1 cellular context compared by ENCODE assay signal in the genomic region with DNA sequence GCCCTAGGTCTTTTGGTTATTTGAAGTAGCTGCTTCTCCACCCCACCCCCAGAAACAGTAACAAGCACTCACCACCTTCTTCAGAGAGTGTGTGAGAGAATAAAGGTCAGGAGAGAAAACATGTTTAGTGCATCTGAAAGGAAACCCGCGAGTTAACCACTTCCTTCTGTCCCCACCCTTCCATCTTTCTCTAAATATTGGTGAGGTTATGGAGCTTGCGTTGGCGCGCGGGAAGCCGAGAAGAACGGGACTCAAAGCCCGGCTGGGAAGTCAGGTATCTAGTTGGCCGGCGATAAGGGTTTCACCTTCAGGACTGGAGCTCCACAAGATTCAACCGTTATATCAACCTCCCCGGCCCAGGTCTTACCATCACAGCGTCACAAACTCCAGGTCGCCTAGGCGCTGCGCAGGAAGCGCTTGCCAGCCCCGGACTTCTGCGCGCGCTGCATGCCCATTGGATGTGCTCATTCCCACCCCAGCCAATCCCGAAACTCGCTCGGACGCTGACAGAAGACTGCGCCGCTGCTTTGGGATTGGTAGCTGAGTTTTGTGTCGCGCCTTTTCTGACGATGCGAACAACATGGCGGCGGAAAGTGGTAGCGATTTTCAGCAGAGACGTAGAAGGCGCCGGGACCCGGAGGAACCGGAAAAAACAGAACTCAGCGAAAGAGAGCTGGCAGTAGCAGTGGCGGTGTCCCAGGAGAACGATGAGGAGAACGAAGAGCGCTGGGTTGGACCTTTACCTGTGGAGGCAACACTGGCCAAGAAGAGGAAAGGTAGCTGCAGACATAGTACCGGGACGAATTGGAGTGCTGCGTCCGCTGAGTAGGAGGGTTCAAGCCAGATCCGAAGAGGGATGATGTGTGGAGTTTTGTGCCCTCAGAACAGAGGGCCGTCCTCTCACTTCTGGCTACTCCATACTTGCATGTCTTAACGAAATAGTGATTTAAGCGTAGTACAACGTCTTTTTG.
TF ChIP-seq lines count a peak whose summit lies in the region.

A gene with protein sequence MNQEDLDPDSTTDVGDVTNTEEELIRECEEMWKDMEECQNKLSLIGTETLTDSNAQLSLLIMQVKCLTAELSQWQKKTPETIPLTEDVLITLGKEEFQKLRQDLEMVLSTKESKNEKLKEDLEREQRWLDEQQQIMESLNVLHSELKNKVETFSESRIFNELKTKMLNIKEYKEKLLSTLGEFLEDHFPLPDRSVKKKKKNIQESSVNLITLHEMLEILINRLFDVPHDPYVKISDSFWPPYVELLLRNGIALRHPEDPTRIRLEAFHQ (minus strand): TSS at position 438 of the 971 bp plus-strand sequence. CDS start 8,261 bp downstream, outside the sequence.
A gene (plus strand): TSS at position 566 of the 971 bp plus-strand sequence. CDS start 15 bp downstream, at position 581.

TF ChIP-seq in K562, 482 proteins besides CTCF, POLR2A, EP300 and RAD21 (continued from another document and continues in another):
- peak; percentile 3; the same call in 1 of the 2 replicates for TF ChIP-seq JUN (IDR thresholded peaks at IDR 0.05; ENCODE audit: borderline replicate concordance, low read depth, low read length)
- no peak for TF ChIP-seq JUN (CRISPR knock-in tag; IDR thresholded peaks at IDR 0.05; ENCODE audit: borderline replicate concordance)
- TF ChIP-seq PHF8 (IDR thresholded peaks at IDR 0.05; ENCODE audit: borderline replicate concordance, low read length): peak; percentile 94; the same call in 1 of the 2 replicates
- TF ChIP-seq ZNF124 (CRISPR knock-in tag; IDR thresholded peaks at IDR 0.05): no peak
- TF ChIP-seq JUNB (CRISPR knock-in tag; conservative IDR thresholded peaks at IDR 0.05): no peak
- TF ChIP-seq, protein P1, sequence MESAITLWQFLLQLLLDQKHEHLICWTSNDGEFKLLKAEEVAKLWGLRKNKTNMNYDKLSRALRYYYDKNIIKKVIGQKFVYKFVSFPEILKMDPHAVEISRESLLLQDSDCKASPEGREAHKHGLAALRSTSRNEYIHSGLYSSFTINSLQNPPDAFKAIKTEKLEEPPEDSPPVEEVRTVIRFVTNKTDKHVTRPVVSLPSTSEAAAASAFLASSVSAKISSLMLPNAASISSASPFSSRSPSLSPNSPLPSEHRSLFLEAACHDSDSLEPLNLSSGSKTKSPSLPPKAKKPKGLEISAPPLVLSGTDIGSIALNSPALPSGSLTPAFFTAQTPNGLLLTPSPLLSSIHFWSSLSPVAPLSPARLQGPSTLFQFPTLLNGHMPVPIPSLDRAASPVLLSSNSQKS (CRISPR knock-in tag; IDR thresholded peaks at IDR 0.05): no peak
- TF ChIP-seq, protein P2, sequence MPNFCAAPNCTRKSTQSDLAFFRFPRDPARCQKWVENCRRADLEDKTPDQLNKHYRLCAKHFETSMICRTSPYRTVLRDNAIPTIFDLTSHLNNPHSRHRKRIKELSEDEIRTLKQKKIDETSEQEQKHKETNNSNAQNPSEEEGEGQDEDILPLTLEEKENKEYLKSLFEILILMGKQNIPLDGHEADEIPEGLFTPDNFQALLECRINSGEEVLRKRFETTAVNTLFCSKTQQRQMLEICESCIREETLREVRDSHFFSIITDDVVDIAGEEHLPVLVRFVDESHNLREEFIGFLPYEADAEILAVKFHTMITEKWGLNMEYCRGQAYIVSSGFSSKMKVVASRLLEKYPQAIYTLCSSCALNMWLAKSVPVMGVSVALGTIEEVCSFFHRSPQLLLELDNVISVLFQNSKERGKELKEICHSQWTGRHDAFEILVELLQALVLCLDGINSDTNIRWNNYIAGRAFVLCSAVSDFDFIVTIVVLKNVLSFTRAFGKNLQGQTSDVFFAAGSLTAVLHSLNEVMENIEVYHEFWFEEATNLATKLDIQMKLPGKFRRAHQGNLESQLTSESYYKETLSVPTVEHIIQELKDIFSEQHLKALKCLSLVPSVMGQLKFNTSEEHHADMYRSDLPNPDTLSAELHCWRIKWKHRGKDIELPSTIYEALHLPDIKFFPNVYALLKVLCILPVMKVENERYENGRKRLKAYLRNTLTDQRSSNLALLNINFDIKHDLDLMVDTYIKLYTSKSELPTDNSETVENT (CRISPR knock-in tag; IDR thresholded peaks at IDR 0.05): peak; percentile 35; the same call in 1 of the 2 replicates
- TF ChIP-seq PHF20 (IDR thresholded peaks at IDR 0.05; ENCODE audit: partially characterized antibody): peak; percentile 96
- TF ChIP-seq POLR2G (IDR thresholded peaks at IDR 0.05; ENCODE audit: low read depth, low read length): peak; percentile 95
- peak; percentile 87 for TF ChIP-seq EP400 (IDR thresholded peaks at IDR 0.05)
- peak; percentile 57; the same call in 1 of the 2 replicates for TF ChIP-seq MYBL2 (IDR thresholded peaks at IDR 0.05; ENCODE audit: low read depth)
- no peak for TF ChIP-seq MYBL2 (CRISPR knock-in tag; IDR thresholded peaks at IDR 0.05; ENCODE audit: borderline replicate concordance)
- no peak for TF ChIP-seq NUFIP1 (IDR thresholded peaks at IDR 0.05; ENCODE audit: partially characterized antibody)
- TF ChIP-seq, protein P3, sequence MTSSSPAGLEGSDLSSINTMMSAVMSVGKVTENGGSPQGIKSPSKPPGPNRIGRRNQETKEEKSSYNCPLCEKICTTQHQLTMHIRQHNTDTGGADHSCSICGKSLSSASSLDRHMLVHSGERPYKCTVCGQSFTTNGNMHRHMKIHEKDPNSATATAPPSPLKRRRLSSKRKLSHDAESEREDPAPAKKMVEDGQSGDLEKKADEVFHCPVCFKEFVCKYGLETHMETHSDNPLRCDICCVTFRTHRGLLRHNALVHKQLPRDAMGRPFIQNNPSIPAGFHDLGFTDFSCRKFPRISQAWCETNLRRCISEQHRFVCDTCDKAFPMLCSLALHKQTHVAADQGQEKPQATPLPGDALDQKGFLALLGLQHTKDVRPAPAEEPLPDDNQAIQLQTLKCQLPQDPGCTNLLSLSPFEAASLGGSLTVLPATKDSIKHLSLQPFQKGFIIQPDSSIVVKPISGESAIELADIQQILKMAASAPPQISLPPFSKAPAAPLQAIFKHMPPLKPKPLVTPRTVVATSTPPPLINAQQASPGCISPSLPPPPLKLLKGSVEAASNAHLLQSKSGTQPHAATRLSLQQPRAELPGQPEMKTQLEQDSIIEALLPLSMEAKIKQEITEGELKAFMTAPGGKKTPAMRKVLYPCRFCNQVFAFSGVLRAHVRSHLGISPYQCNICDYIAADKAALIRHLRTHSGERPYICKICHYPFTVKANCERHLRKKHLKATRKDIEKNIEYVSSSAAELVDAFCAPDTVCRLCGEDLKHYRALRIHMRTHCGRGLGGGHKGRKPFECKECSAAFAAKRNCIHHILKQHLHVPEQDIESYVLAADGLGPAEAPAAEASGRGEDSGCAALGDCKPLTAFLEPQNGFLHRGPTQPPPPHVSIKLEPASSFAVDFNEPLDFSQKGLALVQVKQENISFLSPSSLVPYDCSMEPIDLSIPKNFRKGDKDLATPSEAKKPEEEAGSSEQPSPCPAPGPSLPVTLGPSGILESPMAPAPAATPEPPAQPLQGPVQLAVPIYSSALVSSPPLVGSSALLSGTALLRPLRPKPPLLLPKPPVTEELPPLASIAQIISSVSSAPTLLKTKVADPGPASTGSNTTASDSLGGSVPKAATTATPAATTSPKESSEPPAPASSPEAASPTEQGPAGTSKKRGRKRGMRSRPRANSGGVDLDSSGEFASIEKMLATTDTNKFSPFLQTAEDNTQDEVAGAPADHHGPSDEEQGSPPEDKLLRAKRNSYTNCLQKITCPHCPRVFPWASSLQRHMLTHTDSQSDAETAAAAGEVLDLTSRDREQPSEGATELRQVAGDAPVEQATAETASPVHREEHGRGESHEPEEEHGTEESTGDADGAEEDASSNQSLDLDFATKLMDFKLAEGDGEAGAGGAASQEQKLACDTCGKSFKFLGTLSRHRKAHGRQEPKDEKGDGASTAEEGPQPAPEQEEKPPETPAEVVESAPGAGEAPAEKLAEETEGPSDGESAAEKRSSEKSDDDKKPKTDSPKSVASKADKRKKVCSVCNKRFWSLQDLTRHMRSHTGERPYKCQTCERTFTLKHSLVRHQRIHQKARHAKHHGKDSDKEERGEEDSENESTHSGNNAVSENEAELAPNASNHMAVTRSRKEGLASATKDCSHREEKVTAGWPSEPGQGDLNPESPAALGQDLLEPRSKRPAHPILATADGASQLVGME (CRISPR knock-in tag; IDR thresholded peaks at IDR 0.05): 0 out of 2 replicates have a peak, but pooled peaks have one; percentile 21
- TF ChIP-seq RFX7 (CRISPR knock-in tag; IDR thresholded peaks at IDR 0.05): no peak
- TF ChIP-seq, protein P4, sequence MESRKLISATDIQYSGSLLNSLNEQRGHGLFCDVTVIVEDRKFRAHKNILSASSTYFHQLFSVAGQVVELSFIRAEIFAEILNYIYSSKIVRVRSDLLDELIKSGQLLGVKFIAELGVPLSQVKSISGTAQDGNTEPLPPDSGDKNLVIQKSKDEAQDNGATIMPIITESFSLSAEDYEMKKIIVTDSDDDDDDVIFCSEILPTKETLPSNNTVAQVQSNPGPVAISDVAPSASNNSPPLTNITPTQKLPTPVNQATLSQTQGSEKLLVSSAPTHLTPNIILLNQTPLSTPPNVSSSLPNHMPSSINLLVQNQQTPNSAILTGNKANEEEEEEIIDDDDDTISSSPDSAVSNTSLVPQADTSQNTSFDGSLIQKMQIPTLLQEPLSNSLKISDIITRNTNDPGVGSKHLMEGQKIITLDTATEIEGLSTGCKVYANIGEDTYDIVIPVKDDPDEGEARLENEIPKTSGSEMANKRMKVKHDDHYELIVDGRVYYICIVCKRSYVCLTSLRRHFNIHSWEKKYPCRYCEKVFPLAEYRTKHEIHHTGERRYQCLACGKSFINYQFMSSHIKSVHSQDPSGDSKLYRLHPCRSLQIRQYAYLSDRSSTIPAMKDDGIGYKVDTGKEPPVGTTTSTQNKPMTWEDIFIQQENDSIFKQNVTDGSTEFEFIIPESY (CRISPR knock-in tag; IDR thresholded peaks at IDR 0.05): peak; percentile 13; the same call in 1 of the 2 replicates
- TF ChIP-seq ELF4 (CRISPR knock-in tag; IDR thresholded peaks at IDR 0.05): peak; percentile 65; the same call in 1 of the 2 replicates
- no peak; the same call in 1 of the 2 replicates for TF ChIP-seq POLR2AphosphoS2 (IDR thresholded peaks at IDR 0.05; ENCODE audit: low read length)
- no peak for TF ChIP-seq PTTG1 (tag; IDR thresholded peaks at IDR 0.05; ENCODE audit: low read depth)
- no peak for TF ChIP-seq SMARCC2 (IDR thresholded peaks at IDR 0.05; ENCODE audit: low read depth)
- TF ChIP-seq NCOA2 (IDR thresholded peaks at IDR 0.05; ENCODE audit: partially characterized antibody in 2 of 2): no peak
- TF ChIP-seq CXXC5 (CRISPR knock-in tag; IDR thresholded peaks at IDR 0.05): peak; percentile 71
- TF ChIP-seq, protein P5, sequence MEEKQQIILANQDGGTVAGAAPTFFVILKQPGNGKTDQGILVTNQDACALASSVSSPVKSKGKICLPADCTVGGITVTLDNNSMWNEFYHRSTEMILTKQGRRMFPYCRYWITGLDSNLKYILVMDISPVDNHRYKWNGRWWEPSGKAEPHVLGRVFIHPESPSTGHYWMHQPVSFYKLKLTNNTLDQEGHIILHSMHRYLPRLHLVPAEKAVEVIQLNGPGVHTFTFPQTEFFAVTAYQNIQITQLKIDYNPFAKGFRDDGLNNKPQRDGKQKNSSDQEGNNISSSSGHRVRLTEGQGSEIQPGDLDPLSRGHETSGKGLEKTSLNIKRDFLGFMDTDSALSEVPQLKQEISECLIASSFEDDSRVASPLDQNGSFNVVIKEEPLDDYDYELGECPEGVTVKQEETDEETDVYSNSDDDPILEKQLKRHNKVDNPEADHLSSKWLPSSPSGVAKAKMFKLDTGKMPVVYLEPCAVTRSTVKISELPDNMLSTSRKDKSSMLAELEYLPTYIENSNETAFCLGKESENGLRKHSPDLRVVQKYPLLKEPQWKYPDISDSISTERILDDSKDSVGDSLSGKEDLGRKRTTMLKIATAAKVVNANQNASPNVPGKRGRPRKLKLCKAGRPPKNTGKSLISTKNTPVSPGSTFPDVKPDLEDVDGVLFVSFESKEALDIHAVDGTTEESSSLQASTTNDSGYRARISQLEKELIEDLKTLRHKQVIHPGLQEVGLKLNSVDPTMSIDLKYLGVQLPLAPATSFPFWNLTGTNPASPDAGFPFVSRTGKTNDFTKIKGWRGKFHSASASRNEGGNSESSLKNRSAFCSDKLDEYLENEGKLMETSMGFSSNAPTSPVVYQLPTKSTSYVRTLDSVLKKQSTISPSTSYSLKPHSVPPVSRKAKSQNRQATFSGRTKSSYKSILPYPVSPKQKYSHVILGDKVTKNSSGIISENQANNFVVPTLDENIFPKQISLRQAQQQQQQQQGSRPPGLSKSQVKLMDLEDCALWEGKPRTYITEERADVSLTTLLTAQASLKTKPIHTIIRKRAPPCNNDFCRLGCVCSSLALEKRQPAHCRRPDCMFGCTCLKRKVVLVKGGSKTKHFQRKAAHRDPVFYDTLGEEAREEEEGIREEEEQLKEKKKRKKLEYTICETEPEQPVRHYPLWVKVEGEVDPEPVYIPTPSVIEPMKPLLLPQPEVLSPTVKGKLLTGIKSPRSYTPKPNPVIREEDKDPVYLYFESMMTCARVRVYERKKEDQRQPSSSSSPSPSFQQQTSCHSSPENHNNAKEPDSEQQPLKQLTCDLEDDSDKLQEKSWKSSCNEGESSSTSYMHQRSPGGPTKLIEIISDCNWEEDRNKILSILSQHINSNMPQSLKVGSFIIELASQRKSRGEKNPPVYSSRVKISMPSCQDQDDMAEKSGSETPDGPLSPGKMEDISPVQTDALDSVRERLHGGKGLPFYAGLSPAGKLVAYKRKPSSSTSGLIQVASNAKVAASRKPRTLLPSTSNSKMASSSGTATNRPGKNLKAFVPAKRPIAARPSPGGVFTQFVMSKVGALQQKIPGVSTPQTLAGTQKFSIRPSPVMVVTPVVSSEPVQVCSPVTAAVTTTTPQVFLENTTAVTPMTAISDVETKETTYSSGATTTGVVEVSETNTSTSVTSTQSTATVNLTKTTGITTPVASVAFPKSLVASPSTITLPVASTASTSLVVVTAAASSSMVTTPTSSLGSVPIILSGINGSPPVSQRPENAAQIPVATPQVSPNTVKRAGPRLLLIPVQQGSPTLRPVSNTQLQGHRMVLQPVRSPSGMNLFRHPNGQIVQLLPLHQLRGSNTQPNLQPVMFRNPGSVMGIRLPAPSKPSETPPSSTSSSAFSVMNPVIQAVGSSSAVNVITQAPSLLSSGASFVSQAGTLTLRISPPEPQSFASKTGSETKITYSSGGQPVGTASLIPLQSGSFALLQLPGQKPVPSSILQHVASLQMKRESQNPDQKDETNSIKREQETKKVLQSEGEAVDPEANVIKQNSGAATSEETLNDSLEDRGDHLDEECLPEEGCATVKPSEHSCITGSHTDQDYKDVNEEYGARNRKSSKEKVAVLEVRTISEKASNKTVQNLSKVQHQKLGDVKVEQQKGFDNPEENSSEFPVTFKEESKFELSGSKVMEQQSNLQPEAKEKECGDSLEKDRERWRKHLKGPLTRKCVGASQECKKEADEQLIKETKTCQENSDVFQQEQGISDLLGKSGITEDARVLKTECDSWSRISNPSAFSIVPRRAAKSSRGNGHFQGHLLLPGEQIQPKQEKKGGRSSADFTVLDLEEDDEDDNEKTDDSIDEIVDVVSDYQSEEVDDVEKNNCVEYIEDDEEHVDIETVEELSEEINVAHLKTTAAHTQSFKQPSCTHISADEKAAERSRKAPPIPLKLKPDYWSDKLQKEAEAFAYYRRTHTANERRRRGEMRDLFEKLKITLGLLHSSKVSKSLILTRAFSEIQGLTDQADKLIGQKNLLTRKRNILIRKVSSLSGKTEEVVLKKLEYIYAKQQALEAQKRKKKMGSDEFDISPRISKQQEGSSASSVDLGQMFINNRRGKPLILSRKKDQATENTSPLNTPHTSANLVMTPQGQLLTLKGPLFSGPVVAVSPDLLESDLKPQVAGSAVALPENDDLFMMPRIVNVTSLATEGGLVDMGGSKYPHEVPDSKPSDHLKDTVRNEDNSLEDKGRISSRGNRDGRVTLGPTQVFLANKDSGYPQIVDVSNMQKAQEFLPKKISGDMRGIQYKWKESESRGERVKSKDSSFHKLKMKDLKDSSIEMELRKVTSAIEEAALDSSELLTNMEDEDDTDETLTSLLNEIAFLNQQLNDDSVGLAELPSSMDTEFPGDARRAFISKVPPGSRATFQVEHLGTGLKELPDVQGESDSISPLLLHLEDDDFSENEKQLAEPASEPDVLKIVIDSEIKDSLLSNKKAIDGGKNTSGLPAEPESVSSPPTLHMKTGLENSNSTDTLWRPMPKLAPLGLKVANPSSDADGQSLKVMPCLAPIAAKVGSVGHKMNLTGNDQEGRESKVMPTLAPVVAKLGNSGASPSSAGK (IDR thresholded peaks at IDR 0.05): peak; percentile 77
- no peak; the same call in 1 of the 2 replicates for TF ChIP-seq ESRRA (IDR thresholded peaks at IDR 0.05; ENCODE audit: borderline replicate concordance, low read depth)
- TF ChIP-seq U2AF1 (optimal IDR thresholded peaks at IDR 0.05; ENCODE audit: low read depth, low read length): no peak
